ENCODE assay signal across 1 cellular context in the genomic region with DNA sequence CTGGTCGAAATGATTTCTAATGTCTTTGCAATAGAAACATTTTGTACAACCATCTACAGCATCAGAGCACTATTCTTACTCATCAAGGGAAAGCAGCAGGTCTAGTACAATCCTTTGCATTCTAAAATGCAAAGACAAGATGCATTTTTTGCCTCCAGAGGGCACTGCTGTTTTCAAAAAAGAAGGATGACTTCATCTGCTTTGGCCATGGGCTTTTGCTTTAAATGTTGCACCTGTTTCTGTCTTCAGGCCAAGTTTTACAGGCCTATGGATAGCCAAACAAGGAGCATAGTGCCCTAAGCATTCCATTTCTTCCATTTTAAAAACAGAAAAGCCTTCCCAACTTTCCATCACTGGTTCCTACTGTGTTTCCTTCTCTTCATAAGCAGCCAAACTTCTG.
TF ChIP-seq lines count a peak whose summit lies in the region.

No MANE protein-coding gene starts in this region.

TF ChIP-seq in HEK293, 187 proteins besides CTCF, POLR2A, EP300 and RAD21 (continued from another document):
- TF ChIP-seq HIC1 (tag by site-specific recombination; IDR thresholded peaks at IDR 0.05) (no peak), ZBTB26 (tag by site-specific recombination; optimal IDR thresholded peaks at IDR 0.05) (no peak), ZNF223 (tag by site-specific recombination; IDR thresholded peaks at IDR 0.05) (no peak), SCRT2 (tag by site-specific recombination; IDR thresholded peaks at IDR 0.05) (peak; percentile 51; the same call in 1 of the 2 replicates), ZNF785 (tag by site-specific recombination; IDR thresholded peaks at IDR 0.05) (no peak), ZNF510 (tag by site-specific recombination; IDR thresholded peaks at IDR 0.05; ENCODE audit: insufficient replicate concordance) (no peak), AEBP2 (tag by site-specific recombination; IDR thresholded peaks at IDR 0.05; ENCODE audit: borderline replicate concordance) (no peak), ZNF521 (tag by site-specific recombination; IDR thresholded peaks at IDR 0.05) (no peak), ZNF362 (tag by site-specific recombination; IDR thresholded peaks at IDR 0.05) (no peak)
- TF ChIP-seq, protein P1, sequence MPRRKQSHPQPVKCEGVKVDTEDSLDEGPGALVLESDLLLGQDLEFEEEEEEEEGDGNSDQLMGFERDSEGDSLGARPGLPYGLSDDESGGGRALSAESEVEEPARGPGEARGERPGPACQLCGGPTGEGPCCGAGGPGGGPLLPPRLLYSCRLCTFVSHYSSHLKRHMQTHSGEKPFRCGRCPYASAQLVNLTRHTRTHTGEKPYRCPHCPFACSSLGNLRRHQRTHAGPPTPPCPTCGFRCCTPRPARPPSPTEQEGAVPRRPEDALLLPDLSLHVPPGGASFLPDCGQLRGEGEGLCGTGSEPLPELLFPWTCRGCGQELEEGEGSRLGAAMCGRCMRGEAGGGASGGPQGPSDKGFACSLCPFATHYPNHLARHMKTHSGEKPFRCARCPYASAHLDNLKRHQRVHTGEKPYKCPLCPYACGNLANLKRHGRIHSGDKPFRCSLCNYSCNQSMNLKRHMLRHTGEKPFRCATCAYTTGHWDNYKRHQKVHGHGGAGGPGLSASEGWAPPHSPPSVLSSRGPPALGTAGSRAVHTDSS (tag by site-specific recombination; IDR thresholded peaks at IDR 0.05) = no peak
- TF ChIP-seq, protein P2, sequence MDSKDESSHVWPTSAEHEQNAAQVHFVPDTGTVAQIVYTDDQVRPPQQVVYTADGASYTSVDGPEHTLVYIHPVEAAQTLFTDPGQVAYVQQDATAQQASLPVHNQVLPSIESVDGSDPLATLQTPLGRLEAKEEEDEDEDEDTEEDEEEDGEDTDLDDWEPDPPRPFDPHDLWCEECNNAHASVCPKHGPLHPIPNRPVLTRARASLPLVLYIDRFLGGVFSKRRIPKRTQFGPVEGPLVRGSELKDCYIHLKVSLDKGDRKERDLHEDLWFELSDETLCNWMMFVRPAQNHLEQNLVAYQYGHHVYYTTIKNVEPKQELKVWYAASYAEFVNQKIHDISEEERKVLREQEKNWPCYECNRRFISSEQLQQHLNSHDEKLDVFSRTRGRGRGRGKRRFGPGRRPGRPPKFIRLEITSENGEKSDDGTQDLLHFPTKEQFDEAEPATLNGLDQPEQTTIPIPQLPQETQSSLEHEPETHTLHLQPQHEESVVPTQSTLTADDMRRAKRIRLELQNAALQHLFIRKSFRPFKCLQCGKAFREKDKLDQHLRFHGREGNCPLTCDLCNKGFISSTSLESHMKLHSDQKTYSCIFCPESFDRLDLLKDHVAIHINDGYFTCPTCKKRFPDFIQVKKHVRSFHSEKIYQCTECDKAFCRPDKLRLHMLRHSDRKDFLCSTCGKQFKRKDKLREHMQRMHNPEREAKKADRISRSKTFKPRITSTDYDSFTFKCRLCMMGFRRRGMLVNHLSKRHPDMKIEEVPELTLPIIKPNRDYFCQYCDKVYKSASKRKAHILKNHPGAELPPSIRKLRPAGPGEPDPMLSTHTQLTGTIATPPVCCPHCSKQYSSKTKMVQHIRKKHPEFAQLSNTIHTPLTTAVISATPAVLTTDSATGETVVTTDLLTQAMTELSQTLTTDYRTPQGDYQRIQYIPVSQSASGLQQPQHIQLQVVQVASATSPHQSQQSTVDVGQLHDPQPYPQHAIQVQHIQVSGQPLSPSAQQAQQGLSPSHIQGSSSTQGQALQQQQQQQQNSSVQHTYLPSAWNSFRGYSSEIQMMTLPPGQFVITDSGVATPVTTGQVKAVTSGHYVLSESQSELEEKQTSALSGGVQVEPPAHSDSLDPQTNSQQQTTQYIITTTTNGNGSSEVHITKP (tag by site-specific recombination; IDR thresholded peaks at IDR 0.05) = no peak
- TF ChIP-seq, protein P3, sequence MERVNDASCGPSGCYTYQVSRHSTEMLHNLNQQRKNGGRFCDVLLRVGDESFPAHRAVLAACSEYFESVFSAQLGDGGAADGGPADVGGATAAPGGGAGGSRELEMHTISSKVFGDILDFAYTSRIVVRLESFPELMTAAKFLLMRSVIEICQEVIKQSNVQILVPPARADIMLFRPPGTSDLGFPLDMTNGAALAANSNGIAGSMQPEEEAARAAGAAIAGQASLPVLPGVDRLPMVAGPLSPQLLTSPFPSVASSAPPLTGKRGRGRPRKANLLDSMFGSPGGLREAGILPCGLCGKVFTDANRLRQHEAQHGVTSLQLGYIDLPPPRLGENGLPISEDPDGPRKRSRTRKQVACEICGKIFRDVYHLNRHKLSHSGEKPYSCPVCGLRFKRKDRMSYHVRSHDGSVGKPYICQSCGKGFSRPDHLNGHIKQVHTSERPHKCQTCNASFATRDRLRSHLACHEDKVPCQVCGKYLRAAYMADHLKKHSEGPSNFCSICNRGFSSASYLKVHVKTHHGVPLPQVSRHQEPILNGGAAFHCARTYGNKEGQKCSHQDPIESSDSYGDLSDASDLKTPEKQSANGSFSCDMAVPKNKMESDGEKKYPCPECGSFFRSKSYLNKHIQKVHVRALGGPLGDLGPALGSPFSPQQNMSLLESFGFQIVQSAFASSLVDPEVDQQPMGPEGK (tag by site-specific recombination; IDR thresholded peaks at IDR 0.05) = no peak
